In genomic region chr11:10654211-10655150, GRCh38 we compare ENCODE assay signal across 1 cellular context.
TF ChIP-seq lines count a peak whose summit lies in the region.

No MANE protein-coding gene starts in this region.

TF ChIP-seq in K562, 482 proteins besides CTCF, POLR2A, EP300 and RAD21 (continued from another document and continues in another):
- TF ChIP-seq ZNF407 (IDR thresholded peaks at IDR 0.05; ENCODE audit: low read depth): no peak
- TF ChIP-seq BRCA1 (IDR thresholded peaks at IDR 0.05): no peak
- no peak for TF ChIP-seq BRCA1 (CRISPR knock-in tag; IDR thresholded peaks at IDR 0.05)
- TF ChIP-seq PHF8 (IDR thresholded peaks at IDR 0.05; ENCODE audit: borderline replicate concordance, low read length): no peak
- no peak for TF ChIP-seq ZNF224 (CRISPR knock-in tag; IDR thresholded peaks at IDR 0.05)
- TF ChIP-seq KLF13 (tag; IDR thresholded peaks at IDR 0.05; ENCODE audit: borderline replicate concordance, low read depth): no peak
- peak; percentile 77 for TF ChIP-seq CC2D1A (IDR thresholded peaks at IDR 0.05)
- TF ChIP-seq CREB3L1 (IDR thresholded peaks at IDR 0.05; ENCODE audit: borderline replicate concordance, low read depth): no peak
- TF ChIP-seq SIN3B (IDR thresholded peaks at IDR 0.05; ENCODE audit: low read depth): no peak
- TF ChIP-seq FOS (IDR thresholded peaks at IDR 0.05; ENCODE audit: extremely low read depth, insufficient read length): no peak
- TF ChIP-seq MXD1 (CRISPR knock-in tag; IDR thresholded peaks at IDR 0.05; ENCODE audit: borderline replicate concordance, poor library complexity, severe bottlenecking): no peak
- TF ChIP-seq HMG20B (CRISPR knock-in tag; IDR thresholded peaks at IDR 0.05): no peak
- TF ChIP-seq SNAPC5 (CRISPR knock-in tag; IDR thresholded peaks at IDR 0.05): no peak
- TF ChIP-seq ETS2 (tag; IDR thresholded peaks at IDR 0.05; ENCODE audit: borderline replicate concordance, poor library complexity, severe bottlenecking): no peak
- TF ChIP-seq ZBTB33 (CRISPR knock-in tag; IDR thresholded peaks at IDR 0.05): no peak
- TF ChIP-seq ZNF165 (CRISPR knock-in tag; IDR thresholded peaks at IDR 0.05; ENCODE audit: borderline replicate concordance): no peak
- TF ChIP-seq U2AF2 (optimal IDR thresholded peaks at IDR 0.05; ENCODE audit: low read depth, low read length): no peak
- TF ChIP-seq PREB (CRISPR knock-in tag; IDR thresholded peaks at IDR 0.05): no peak
- TF ChIP-seq ZNF589 (CRISPR knock-in tag; IDR thresholded peaks at IDR 0.05; ENCODE audit: low read depth): no peak
- TF ChIP-seq PYGO2 (tag; IDR thresholded peaks at IDR 0.05): no peak
- peak; percentile 95 for TF ChIP-seq EHMT2 (IDR thresholded peaks at IDR 0.05)
- no peak for TF ChIP-seq MTA1 (IDR thresholded peaks at IDR 0.05; ENCODE audit: borderline replicate concordance)
- TF ChIP-seq FOXO4 (CRISPR knock-in tag; IDR thresholded peaks at IDR 0.05): no peak
- TF ChIP-seq PHF21A (IDR thresholded peaks at IDR 0.05; ENCODE audit: borderline replicate concordance, low read depth): no peak
- no peak for TF ChIP-seq ZNF175 (CRISPR knock-in tag; IDR thresholded peaks at IDR 0.05; ENCODE audit: low read depth)
- TF ChIP-seq ZNF24 (IDR thresholded peaks at IDR 0.05): peak; percentile 98
- peak; percentile 64; the same call in 1 of the 2 replicates for TF ChIP-seq CREB3 (tag; conservative IDR thresholded peaks at IDR 0.05; ENCODE audit: low read depth)
- TF ChIP-seq ESRRA (IDR thresholded peaks at IDR 0.05; ENCODE audit: borderline replicate concordance, low read depth): peak; percentile 11; the same call in 1 of the 2 replicates
- TF ChIP-seq USF1 (CRISPR knock-in tag; IDR thresholded peaks at IDR 0.05): no peak
- no peak for TF ChIP-seq AFF1 (IDR thresholded peaks at IDR 0.05; ENCODE audit: low read depth in 1 of 2, partially characterized antibody in 2 of 2)
- no peak for TF ChIP-seq ZNF280B (CRISPR knock-in tag; IDR thresholded peaks at IDR 0.05)
- TF ChIP-seq MYBL2 (IDR thresholded peaks at IDR 0.05; ENCODE audit: low read depth): no peak
- TF ChIP-seq MYBL2 (CRISPR knock-in tag; IDR thresholded peaks at IDR 0.05; ENCODE audit: borderline replicate concordance): no peak
- no peak for TF ChIP-seq NR2C1 (IDR thresholded peaks at IDR 0.05)
- peak; percentile 24; the same call in 1 of the 2 replicates for TF ChIP-seq NR2C1 (tag; IDR thresholded peaks at IDR 0.05)
- TF ChIP-seq TFAM (CRISPR knock-in tag; conservative IDR thresholded peaks at IDR 0.05): no peak
- no peak; the same call in 1 of the 2 replicates for TF ChIP-seq ETV1 (tag; conservative IDR thresholded peaks at IDR 0.05; ENCODE audit: low read depth)
- no peak for TF ChIP-seq NEUROD1 (IDR thresholded peaks at IDR 0.05; ENCODE audit: borderline replicate concordance, low read depth, low read length, partially characterized antibody)
